In genomic region chr7:128116740-128117139, GRCh38 we compare ENCODE assay signal across 19 cellular contexts.
A peak's percentile ranks its signal among the peaks of the same experiment; 100 is the strongest.
DNase-seq lines count a peak whose midpoint lies in the region; ATAC-seq, FAIRE-seq and TF ChIP-seq lines count a peak whose summit lies in the region.
"Had no signal": no experiment of that assay in that cellular context is flagged by ENCODE, and none has a peak within 500 bp of the region (broad histone marks: within the 10 kb centered on the region; RNA-seq: fewer than 3 reads in every experiment).

No MANE protein-coding gene starts in this region.

- H3K4me2 ChIP-seq in BLaER1 = peak overlapping the region; percentile 87
- H3K4me2 ChIP-seq in H9 (ENCODE audit: insufficient read depth, insufficient read length, low read length) = no peak overlapping the region
- no peak overlapping the region for H3K4me2 ChIP-seq in neuronal stem cell (ENCODE audit: insufficient read depth, low read length, poor library complexity, severe bottlenecking)
- H3K4me2 ChIP-seq: KMS-11 had no signal

- H2AFZ ChIP-seq in H9 (ENCODE audit: low read length) (no peak overlapping the region), neuronal stem cell (ENCODE audit: low read length) (no peak overlapping the region)

- H2BK120ac ChIP-seq in H9 (ENCODE audit: low read depth, low read length, poor library complexity, severe bottlenecking) (no peak overlapping the region), neuronal stem cell (ENCODE audit: low read depth, low read length) (no peak overlapping the region)

- no peaks in the 10 kb centered on the region for H3K23me2 ChIP-seq in H9 (ENCODE audit: insufficient read length, low read depth, low read length, poor library complexity, severe bottlenecking)

- H3K9me3 Mint-ChIP-seq in H9 = no peaks in the 10 kb centered on the region
- H3K9me3 Mint-ChIP-seq in endodermal cell = no peaks in the 10 kb centered on the region
- H3K9me3 Mint-ChIP-seq: HFFc6 had no signal

- no peaks in the 10 kb centered on the region for H3K36me3 ChIP-seq in BLaER1
- H3K36me3 ChIP-seq in endodermal cell (ENCODE audit: control insufficient read depth, insufficient read depth, low read length) = no peaks in the 10 kb centered on the region
- no peaks in the 10 kb centered on the region for H3K36me3 ChIP-seq in neuronal stem cell (replicated peaks in 1 of 2; ENCODE audit: control insufficient read depth in 2 of 2, insufficient read depth in 2 of 2, low read length in 2 of 2)
- H3K36me3 ChIP-seq: Peyer's patch had no signal

- no peak overlapping the region for H4K5ac ChIP-seq in H9 (ENCODE audit: insufficient read length, low read depth, low read length)

- no peak for TF ChIP-seq POLR2A in GM12892 (IDR thresholded peaks at IDR 0.05; ENCODE audit: low read depth, low read length)

- no peak for ATAC-seq in HG03520 (IDR thresholded peaks at IDR 0.05; ENCODE audit: unreplicated experiment)

- H3K27ac Mint-ChIP-seq in H9 (no peak overlapping the region), endodermal cell (no peak overlapping the region)
- H3K27ac Mint-ChIP-seq: HFFc6 had no signal

- H3K23ac ChIP-seq in H9 (ENCODE audit: insufficient read length, low read depth, low read length) = no peak overlapping the region
- no peak overlapping the region for H3K23ac ChIP-seq in neuronal stem cell (ENCODE audit: low read depth, low read length, poor library complexity)

- H3K18ac ChIP-seq in H9 (ENCODE audit: insufficient read length, low read depth, low read length) (peak overlapping the region; percentile 4), neuronal stem cell (ENCODE audit: low read length) (peak overlapping the region; percentile 78)

- H2BK5ac ChIP-seq in H9 (ENCODE audit: insufficient read length, low read length) (no peak overlapping the region), neuronal stem cell (ENCODE audit: low read length) (no peak overlapping the region)

- no peaks in the 10 kb centered on the region for H3K9me3 ChIP-seq in BLaER1
- no peaks in the 10 kb centered on the region for H3K9me3 ChIP-seq in H9 (ENCODE audit: control insufficient read depth, low read depth, low read length)
- H3K9me3 ChIP-seq in endodermal cell (ENCODE audit: control insufficient read depth, low read length) = no peaks in the 10 kb centered on the region
- no peaks in the 10 kb centered on the region for H3K9me3 ChIP-seq in neuronal stem cell (replicated peaks in 1 of 2; ENCODE audit: control insufficient read depth in 2 of 2, insufficient read depth in 1 of 2, low read depth in 1 of 2, low read length in 2 of 2)
- H3K9me3 ChIP-seq: Peyer's patch had no signal

- no CpG with 5 or more reads among the region's 9 CpGs for WGBS in H9 (ENCODE audit: extremely low coverage, insufficient read length, low lambda C conversion rate)
- 87 to 91% methylated on average over 3 to 9 of the region's 9 CpGs for WGBS in endodermal cell (ENCODE audit: insufficient coverage in 1 of 2, insufficient read length in 1 of 2), 2 experiments
- WGBS in neuronal stem cell (ENCODE audit: extremely low coverage in 2 of 2, insufficient read length in 2 of 2, insufficient replicate concordance in 1 of 2), 2 donors = no CpG with 5 or more reads among the region's 9 CpGs

- no peaks in the 10 kb centered on the region for H3K79me2 ChIP-seq in H9 (ENCODE audit: insufficient read depth, low read length)

- no peak overlapping the region for H4K8ac ChIP-seq in H9 (replicated peaks; ENCODE audit: insufficient read length, low read depth, low read length)
- H4K8ac ChIP-seq in neuronal stem cell (ENCODE audit: low read depth, low read length) = no peak overlapping the region

- H2AK5ac ChIP-seq in H9 (ENCODE audit: insufficient read length, low read length) = no peak overlapping the region
- peak overlapping the region; percentile 82 for H2AK5ac ChIP-seq in neuronal stem cell (ENCODE audit: low read depth, low read length)

- FAIRE-seq in GM12892 (lab: Jason Lieb, UNC) = no peak
- FAIRE-seq: A204.1, D721Med had no signal

- H3K9ac ChIP-seq in BLaER1 (no peak overlapping the region), H9 (ENCODE audit: extremely low read depth, insufficient read length, low read length) (no peak overlapping the region), endodermal cell (ENCODE audit: extremely low read depth, low read length, poor library complexity, severe bottlenecking) (no peak overlapping the region), neuronal stem cell (ENCODE audit: low read depth, low read length, poor library complexity) (no peak overlapping the region)
- H3K9ac ChIP-seq: KMS-11 had no signal

- no peak overlapping the region for H4K91ac ChIP-seq in H9 (ENCODE audit: insufficient read length, low read depth, low read length)
- H4K91ac ChIP-seq in neuronal stem cell (ENCODE audit: low read depth, low read length, poor library complexity) = no peak overlapping the region

- H4K20me1 ChIP-seq in BLaER1 (no peaks in the 10 kb centered on the region), H9 (ENCODE audit: control insufficient read depth, insufficient read depth, insufficient read length) (no peaks in the 10 kb centered on the region)

- no peak overlapping the region for H2BK20ac ChIP-seq in H9 (ENCODE audit: low read depth, low read length, poor library complexity, severe bottlenecking)

- H3K79me1 ChIP-seq in H9 (ENCODE audit: insufficient read depth, low read depth, low read length, poor library complexity, severe bottlenecking) (no peaks in the 10 kb centered on the region), neuronal stem cell (ENCODE audit: low read depth, low read length) (no peaks in the 10 kb centered on the region)

- DNase-seq in H9 (no peak), endodermal cell (peak; percentile 40), neuronal stem cell (ENCODE audit: low spot score) (no peak), GM12892 (ENCODE audit: insufficient read length) (no peak), GF-D8 (lab: John Stamatoyannopoulos, UW) (no peak), pons (ENCODE audit: low spot score) (no peak)
- DNase-seq: DMS53, EL, HFFc6, NCI-H1092 treated with DMSO at 0.1 percent for 48 hours, NCI-H2029 treated with DMSO at 0.1 percent for 48 hours, NCI-H226 had no signal

- H3K4me3 Mint-ChIP-seq in H9 (no peak overlapping the region; a peak in 1 of 5 replicates), endodermal cell (no peak overlapping the region)
- H3K4me3 Mint-ChIP-seq: HFFc6 had no signal

- peaks cover 6 to 8% of the 10 kb centered on the region in 2 experiments for H3K4me1 Mint-ChIP-seq in H9
- no peaks in the 10 kb centered on the region for H3K4me1 Mint-ChIP-seq in endodermal cell

- no peak overlapping the region for H3K56ac ChIP-seq in H9 (ENCODE audit: insufficient read length, low read depth, low read length)

- H3K14ac ChIP-seq in H9 (ENCODE audit: insufficient read depth, low read length) = peak overlapping the region; percentile 26; the same call in 1 of the 2 replicates
- no peak overlapping the region for H3K14ac ChIP-seq in neuronal stem cell (ENCODE audit: low read length)

- H2BK12ac ChIP-seq in H9 (ENCODE audit: insufficient read length, low read depth, low read length) (no peak overlapping the region), neuronal stem cell (ENCODE audit: low read length) (peak overlapping the region; percentile 64)

- H3K27me3 Mint-ChIP-seq in H9 (ENCODE audit: low read depth) (peaks cover 66% of the 10 kb centered on the region), endodermal cell (ENCODE audit: insufficient read depth) (peaks cover 64% of the 10 kb centered on the region)

- no peaks in the 10 kb centered on the region for H3K36me3 Mint-ChIP-seq in H9 (ENCODE audit: insufficient read depth in 1 of 3, low read depth in 3 of 3)
- no peaks in the 10 kb centered on the region for H3K36me3 Mint-ChIP-seq in endodermal cell (ENCODE audit: low read depth)

- no peak overlapping the region for H3T11ph ChIP-seq in H9 (ENCODE audit: low read length)

- H3K27me3 ChIP-seq in BLaER1 (no peaks in the 10 kb centered on the region), H9 (ENCODE audit: insufficient read depth, low read length) (no peaks in the 10 kb centered on the region; the same call in 1 of the 2 replicates), endodermal cell (ENCODE audit: control insufficient read depth, insufficient read depth, low read length, poor library complexity, severe bottlenecking) (peaks cover 23% of the 10 kb centered on the region), neuronal stem cell (ENCODE audit: control insufficient read depth in 3 of 3, insufficient read depth in 3 of 3, low read depth in 1 of 3, low read length in 3 of 3) (peaks cover 0 to 13% (median 0%) of the 10 kb centered on the region in 3 experiments)
- H3K27me3 ChIP-seq: Peyer's patch had no signal

- no peak overlapping the region for H3K4me3 ChIP-seq in BLaER1
- no peak overlapping the region for H3K4me3 ChIP-seq in endodermal cell (ENCODE audit: low read length)
- no peak overlapping the region for H3K4me3 ChIP-seq in neuronal stem cell (ENCODE audit: low read length in 2 of 2)
- H3K4me3 ChIP-seq: Peyer's patch had no signal

- TF ChIP-seq CTCF in H9 (conservative IDR thresholded peaks at IDR 0.05) (no peak), endodermal cell (conservative IDR thresholded peaks at IDR 0.05) (no peak)

- H3K4me1 ChIP-seq in BLaER1 (peaks cover 88% of the 10 kb centered on the region), H9 (ENCODE audit: insufficient read depth, low read length) (no peaks in the 10 kb centered on the region), endodermal cell (ENCODE audit: control insufficient read depth, insufficient read depth, low read length) (no peaks in the 10 kb centered on the region), neuronal stem cell (ENCODE audit: control insufficient read depth in 2 of 2, insufficient read depth in 1 of 2, low read depth in 1 of 2, low read length in 2 of 2) (peaks cover 0 to under 1% of the 10 kb centered on the region in 2 donors)

- peak overlapping the region; percentile 50; the same call in 1 of the 2 replicates for H3K27ac ChIP-seq in BLaER1
- H3K27ac ChIP-seq in H9 (ENCODE audit: insufficient read length, low read depth, low read length) = no peak overlapping the region
- no peak overlapping the region for H3K27ac ChIP-seq in endodermal cell (ENCODE audit: low read depth, low read length)
- H3K27ac ChIP-seq in neuronal stem cell (replicated peaks; ENCODE audit: low read length) = no peak overlapping the region
- H3K27ac ChIP-seq: HL-60, KMS-11, Peyer's patch had no signal

- H3K4ac ChIP-seq in H9 (ENCODE audit: low read depth, low read length) = no peak overlapping the region
- H3K4ac ChIP-seq in neuronal stem cell (ENCODE audit: low read length) = no peak overlapping the region

- H2BK15ac ChIP-seq in H9 (ENCODE audit: low read depth, low read length) (no peak overlapping the region), neuronal stem cell (ENCODE audit: low read length) (peak overlapping the region; percentile 16)
